13 cellular contexts compared by ENCODE assay signal in the genomic region with DNA sequence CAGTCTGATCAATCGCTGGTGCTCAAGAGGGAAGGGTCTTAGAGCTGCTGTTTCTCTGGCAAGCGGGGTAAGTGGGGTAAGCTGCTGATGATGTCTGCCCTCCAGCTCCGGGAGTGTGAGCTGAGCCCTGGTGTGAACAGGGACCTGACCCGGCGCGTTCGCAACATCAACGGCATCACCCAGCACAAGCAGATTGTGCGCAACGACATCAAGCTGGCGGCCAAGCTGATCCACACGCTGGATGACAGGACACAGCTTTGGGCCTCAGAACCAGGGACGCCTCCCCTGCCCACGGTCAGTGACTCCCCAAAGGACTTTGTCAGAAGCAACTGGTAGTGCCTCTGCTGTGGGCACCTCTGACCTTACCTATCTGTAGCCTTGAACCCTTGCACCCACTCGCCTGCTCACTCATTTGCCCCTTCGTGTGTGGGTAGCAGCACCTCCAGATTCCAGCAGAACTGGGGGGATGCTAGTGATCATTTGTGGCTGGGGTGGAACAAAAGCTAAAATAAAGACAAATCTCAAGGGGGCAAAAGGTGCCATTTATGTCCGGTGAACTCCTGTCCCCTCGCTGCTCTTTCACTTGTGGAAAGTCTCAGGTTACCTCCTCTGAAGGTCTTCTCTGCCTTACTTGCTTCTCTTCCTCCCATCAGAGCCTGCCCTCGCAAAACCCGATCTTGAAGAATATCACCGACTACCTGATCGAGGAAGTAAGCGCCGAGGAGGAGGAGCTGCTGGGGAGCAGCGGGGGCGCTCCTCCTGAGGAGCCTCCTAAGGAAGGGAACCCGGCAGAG. TPM values are rescaled to one million over a fixed set of nuclear protein-coding genes. Genes with fewer than 3 reads are reported as not detected.
DNase-seq lines count a peak whose midpoint lies in the region; ATAC-seq, FAIRE-seq and TF ChIP-seq lines count a peak whose summit lies in the region.
"Had no signal": no experiment of that assay in that cellular context is flagged by ENCODE, and none has a peak within 500 bp of the region (broad histone marks: within the 10 kb centered on the region; RNA-seq: fewer than 3 reads in every experiment).

No MANE protein-coding gene starts in this region.

- intact Hi-C loops in CD14-positive monocyte (cut with micrococcal nuclease), result loop anchor here in 1 of 2 donors (5.0 kb wide), 1 partner anchor 274 kb away; a partner anchor contains a TSS

- H3K4me3 Mint-ChIP-seq in CD14-positive monocyte, result peak overlapping the region in 1 of 2 donors; percentile 81
- peak overlapping the region; percentile 44 for H3K4me3 Mint-ChIP-seq in activated CD8-positive, alpha-beta T cell treated with anti-CD3 and anti-CD28 coated beads, Interleukin-2, amount 10 ng/mL, durations not matched to agents 7 days and 5 days
- no peak overlapping the region for H3K4me3 Mint-ChIP-seq in mesothelial cell of epicardium

- ATAC-seq in activated CD8-positive, alpha-beta T cell treated with anti-CD3 and anti-CD28 coated beads, Interleukin-2, amount 10 ng/mL, durations not matched to agents 7 days and 5 days, result no peak

- H3K36me3 Mint-ChIP-seq in CD14-positive monocyte, result peaks cover 71 to 74% of the 10 kb centered on the region in 2 donors
- peaks cover 67% of the 10 kb centered on the region for H3K36me3 Mint-ChIP-seq in activated CD8-positive, alpha-beta T cell treated with anti-CD3 and anti-CD28 coated beads, Interleukin-2, amount 10 ng/mL, durations not matched to agents 7 days and 5 days (ENCODE audit: low read depth)
- peaks cover 53% of the 10 kb centered on the region for H3K36me3 Mint-ChIP-seq in mesothelial cell of epicardium

- H3K27ac Mint-ChIP-seq in CD14-positive monocyte, result peak overlapping the region in 4 of 7 donors; percentile 79 to 93 (median 92)
- H3K27ac Mint-ChIP-seq in activated CD8-positive, alpha-beta T cell treated with anti-CD3 and anti-CD28 coated beads, Interleukin-2, amount 10 ng/mL, durations not matched to agents 7 days and 5 days, result peak overlapping the region; percentile 82
- peak overlapping the region; percentile 82 for H3K27ac Mint-ChIP-seq in mesothelial cell of epicardium

- no peak for TF ChIP-seq CTCF in CD14-positive monocyte (IDR thresholded peaks at IDR 0.05)
- no peak for TF ChIP-seq CTCF in mesothelial cell of epicardium (IDR thresholded peaks at IDR 0.05; ENCODE audit: unreplicated experiment)
- TF ChIP-seq CTCF in GM13977 (IDR thresholded peaks at IDR 0.05; ENCODE audit: extremely low read depth, insufficient read depth, missing control alignments), result no peak

- FAIRE-seq in GM12891 (lab: Jason Lieb, UNC), result peak; percentile 23

- in situ Hi-C loops in GM13977 (cut with MboI; ENCODE audit: low pct_unique_long_range_greater_than_20kb, low sequenced_read_pairs, unreplicated experiment), result no loop called here

- peaks cover 53% of the 10 kb centered on the region for H3K4me1 Mint-ChIP-seq in CD14-positive monocyte
- peaks cover 66% of the 10 kb centered on the region for H3K4me1 Mint-ChIP-seq in activated CD8-positive, alpha-beta T cell treated with anti-CD3 and anti-CD28 coated beads, Interleukin-2, amount 10 ng/mL, durations not matched to agents 7 days and 5 days (ENCODE audit: low read depth)
- peaks cover 26% of the 10 kb centered on the region for H3K4me1 Mint-ChIP-seq in mesothelial cell of epicardium

- DNase-seq in CD14-positive monocyte (ENCODE audit: low spot score) (no peak), GM12891 (ENCODE audit: insufficient read length, low spot score) (no peak), mesothelial cell of epicardium (ENCODE audit: low spot score in 2 of 2, unreplicated experiment in 2 of 2) (no peak), SW480 (ENCODE audit: low spot score) (no peak), GM13977 (ENCODE audit: low spot score) (no peak), CD1c-positive myeloid dendritic cell (ENCODE audit: extremely low spot score) (no peak)
- DNase-seq in activated CD8-positive, alpha-beta T cell treated with anti-CD3 and anti-CD28 coated beads, Interleukin-2, amount 10 ng/mL, durations not matched to agents 7 days and 5 days, result no peak
- DNase-seq: activated CD4-positive, CD25-positive, alpha-beta regulatory T cell; Calu3; colonic mucosa; NCI-H1436 treated with DMSO at 0.1 percent for 48 hours; SHP77 treated with DMSO at 0.1 percent for 48 hours; sigmoid colon had no signal

- POLR2A ChIA-PET in activated CD8-positive, alpha-beta T cell treated with anti-CD3 and anti-CD28 coated beads, Interleukin-2, amount 10 ng/mL, durations not matched to agents 7 days and 5 days (lab: Charles Lee), result interaction anchor here (0.7 to 5.4 kb wide), 4 partner anchors 10 to 457 kb away, joined by 3 to 115 read pairs (median 4); a partner anchor contains a TSS

- peaks cover 0 to 4% (median 3%) of the 10 kb centered on the region in 7 donors for H3K9me3 Mint-ChIP-seq in CD14-positive monocyte
- no peaks in the 10 kb centered on the region for H3K9me3 Mint-ChIP-seq in activated CD8-positive, alpha-beta T cell treated with anti-CD3 and anti-CD28 coated beads, Interleukin-2, amount 10 ng/mL, durations not matched to agents 7 days and 5 days (ENCODE audit: insufficient read depth)
- no peaks in the 10 kb centered on the region for H3K9me3 Mint-ChIP-seq in mesothelial cell of epicardium

- TF ChIP-seq POLR2A in GM12891 (IDR thresholded peaks at IDR 0.05; ENCODE audit: low read depth, low read length), result no peak

- CTCF ChIA-PET in activated CD8-positive, alpha-beta T cell treated with anti-CD3 and anti-CD28 coated beads, Interleukin-2, amount 10 ng/mL, durations not matched to agents 7 days and 5 days (lab: Charles Lee), result interaction anchor here (1.0 to 2.8 kb wide), 4 partner anchors 11 to 191 kb away, joined by 3 to 15 read pairs (median 7); a partner anchor contains a TSS

- H3K27me3 Mint-ChIP-seq in CD14-positive monocyte (ENCODE audit: low read depth in 3 of 3) (peaks cover 12 to 24% (median 16%) of the 10 kb centered on the region in 3 donors), mesothelial cell of epicardium (ENCODE audit: low read depth) (no peaks in the 10 kb centered on the region)
- H3K27me3 Mint-ChIP-seq in activated CD8-positive, alpha-beta T cell treated with anti-CD3 and anti-CD28 coated beads, Interleukin-2, amount 10 ng/mL, durations not matched to agents 7 days and 5 days (ENCODE audit: low read depth), result peaks cover 1% of the 10 kb centered on the region

TF ChIP-seq in GM12891, 5 proteins besides CTCF, POLR2A, EP300 and RAD21:
- TF ChIP-seq POLR2AphosphoS5 (IDR thresholded peaks at IDR 0.05; ENCODE audit: low read depth, low read length), result no peak
- no peak for TF ChIP-seq SPI1 (IDR thresholded peaks at IDR 0.05; ENCODE audit: low read depth, low read length)
- no peak for TF ChIP-seq POU2F2 (IDR thresholded peaks at IDR 0.05; ENCODE audit: low read depth, low read length)

RNA-seq across cellular contexts. Expression of a gene that starts 3.2 kb away (rescaled TPM):
- polyA plus RNA-seq in CD14-positive monocyte, result under 1 TPM; 0.57 to 0.76 TPM
- polyA plus RNA-seq in GM12891 (2012; ENCODE audit: low read depth, missing spikeins), result 1.2 TPM
- total RNA-seq in activated CD8-positive, alpha-beta T cell treated with anti-CD3 and anti-CD28 coated beads, Interleukin-2, amount 10 ng/mL, durations not matched to agents 7 days and 5 days, result 1 to 10 TPM; 2.0 to 3.7 TPM
- total RNA-seq in mesothelial cell of epicardium, result 6.0 to 8.0 TPM (median 6.4 TPM) in 3 replicates

RNA-seq across cellular contexts. Expression of a gene that starts 9.3 kb away (rescaled TPM):
- not detected for polyA plus RNA-seq in CD14-positive monocyte
- polyA plus RNA-seq in GM12891 (2012; ENCODE audit: low read depth, missing spikeins), result 3.8 TPM
- total RNA-seq in activated CD8-positive, alpha-beta T cell treated with anti-CD3 and anti-CD28 coated beads, Interleukin-2, amount 10 ng/mL, durations not matched to agents 7 days and 5 days, result not detected
- total RNA-seq in mesothelial cell of epicardium, result 9.2 to 10.4 TPM (median 9.6 TPM) in 3 replicates

RNA-seq across cellular contexts. Expression of a gene that starts 11.4 kb away (rescaled TPM):
- polyA plus RNA-seq in CD14-positive monocyte, result 10 to 100 TPM; 26.9 to 29.6 TPM
- polyA plus RNA-seq in GM12891 (2012; ENCODE audit: low read depth, missing spikeins), result 138 TPM
- 100 to 1,000 TPM; 273 to 292 TPM for total RNA-seq in activated CD8-positive, alpha-beta T cell treated with anti-CD3 and anti-CD28 coated beads, Interleukin-2, amount 10 ng/mL, durations not matched to agents 7 days and 5 days
- 229 to 245 TPM (median 240 TPM) in 3 replicates for total RNA-seq in mesothelial cell of epicardium

RNA-seq across cellular contexts. Expression of a gene that starts 19.2 kb away (rescaled TPM):
- 1 to 10 TPM; 1.9 to 5.9 TPM for polyA plus RNA-seq in CD14-positive monocyte
- polyA plus RNA-seq in GM12891 (2012; ENCODE audit: low read depth, missing spikeins), result 39.3 TPM
- 10 to 100 TPM; 25.5 to 28.6 TPM for total RNA-seq in activated CD8-positive, alpha-beta T cell treated with anti-CD3 and anti-CD28 coated beads, Interleukin-2, amount 10 ng/mL, durations not matched to agents 7 days and 5 days
- 101 to 109 TPM (median 107 TPM) in 3 replicates for total RNA-seq in mesothelial cell of epicardium

RNA-seq across cellular contexts. Expression of a gene that starts 33.8 kb away (rescaled TPM):
- 10 to 100 TPM; 18.8 to 19.3 TPM for polyA plus RNA-seq in CD14-positive monocyte
- 8.9 TPM for polyA plus RNA-seq in GM12891 (2012; ENCODE audit: low read depth, missing spikeins)
- 10 to 100 TPM; 28.3 to 29.5 TPM for total RNA-seq in activated CD8-positive, alpha-beta T cell treated with anti-CD3 and anti-CD28 coated beads, Interleukin-2, amount 10 ng/mL, durations not matched to agents 7 days and 5 days
- 30.9 to 39.1 TPM (median 37.5 TPM) in 3 replicates for total RNA-seq in mesothelial cell of epicardium
